25 cellular contexts compared by ENCODE assay signal in genomic region chr4:38452009-38452408, GRCh38.
DNase-seq lines count a peak whose midpoint lies in the region; ATAC-seq and FAIRE-seq lines count a peak whose summit lies in the region.
"Had no signal": no experiment of that assay in that cellular context is flagged by ENCODE, and none has a peak within 500 bp of the region (broad histone marks: within the 10 kb centered on the region; RNA-seq: fewer than 3 reads in every experiment).

No MANE protein-coding gene starts in this region.

- no peak overlapping the region for H3K4me3 Mint-ChIP-seq in activated T-cell treated with anti-CD3 and anti-CD28 coated beads, Interleukin-2, amount 50 U/mL, for 4 hours
- H3K4me3 Mint-ChIP-seq in activated T-cell treated with anti-CD3 and anti-CD28 coated beads, Interleukin-2, amount 50 U/mL, for 24 hours: no peak overlapping the region
- H3K4me3 Mint-ChIP-seq: brain, nephron, T-helper 17 cell had no signal

- H3K27me3 ChIP-seq in small intestine (ENCODE audit: control insufficient read depth in 2 of 2, insufficient read depth in 2 of 2, low read length in 2 of 2): no peaks in the 10 kb centered on the region

- no peak overlapping the region for H3K27ac Mint-ChIP-seq in activated T-cell treated with anti-CD3 and anti-CD28 coated beads, Interleukin-2, amount 50 U/mL, for 24 hours
- H3K27ac Mint-ChIP-seq: brain, T-helper 17 cell had no signal

- H3K36me3 Mint-ChIP-seq in activated T-cell treated with anti-CD3 and anti-CD28 coated beads, Interleukin-2, amount 50 U/mL, for 4 hours (ENCODE audit: insufficient read depth): no peaks in the 10 kb centered on the region
- H3K36me3 Mint-ChIP-seq in activated T-cell treated with anti-CD3 and anti-CD28 coated beads, Interleukin-2, amount 50 U/mL, for 24 hours (ENCODE audit: low read depth): no peaks in the 10 kb centered on the region
- H3K36me3 Mint-ChIP-seq: brain had no signal

- H3K4me1 Mint-ChIP-seq in activated T-cell treated with anti-CD3 and anti-CD28 coated beads, Interleukin-2, amount 50 U/mL, for 4 hours (ENCODE audit: low read depth): peaks cover 46% of the 10 kb centered on the region
- H3K4me1 Mint-ChIP-seq in activated T-cell treated with anti-CD3 and anti-CD28 coated beads, Interleukin-2, amount 50 U/mL, for 24 hours (ENCODE audit: low read depth): peaks cover 60% of the 10 kb centered on the region
- H3K4me1 Mint-ChIP-seq: brain, nephron had no signal

- DNase-seq in activated T-cell treated with anti-CD3 and anti-CD28 coated beads, Interleukin-2, amount 50 U/mL, for 4 hours: no peak
- no peak for DNase-seq in activated T-cell treated with anti-CD3 and anti-CD28 coated beads, Interleukin-2, amount 50 U/mL, for 24 hours
- DNase-seq in small intestine: peak; percentile 7
- no peak for DNase-seq in left cardiac atrium
- no peak for DNase-seq in putamen (ENCODE audit: low spot score)
- DNase-seq: activated gamma-delta T cell; amniotic stem cell; Calu3; cerebellar nuclear complex; dermis blood vessel endothelial cell; DMS79 treated with DMSO at 0.1 percent for 48 hours; GDM1; Right ventricle myocardium superior; stimulated activated naive CD4-positive, alpha-beta T cell; T-helper 17 cell had no signal

- no peaks in the 10 kb centered on the region for H3K9me3 ChIP-seq in small intestine (ENCODE audit: control insufficient read depth, low read depth)

- FAIRE-seq in small intestine (lab: Jason Lieb, UNC): no peak
- FAIRE-seq: A204.1, frontal cortex, H54 had no signal

- peaks cover 0 to 2% of the 10 kb centered on the region in 2 donors for H3K4me1 ChIP-seq in small intestine (ENCODE audit: control insufficient read depth in 2 of 2, insufficient read depth in 1 of 2, low read depth in 1 of 2, low read length in 1 of 2)

- peaks cover 4% of the 10 kb centered on the region for H3K9me3 Mint-ChIP-seq in activated T-cell treated with anti-CD3 and anti-CD28 coated beads, Interleukin-2, amount 50 U/mL, for 4 hours
- H3K9me3 Mint-ChIP-seq in activated T-cell treated with anti-CD3 and anti-CD28 coated beads, Interleukin-2, amount 50 U/mL, for 24 hours: peaks cover 8% of the 10 kb centered on the region

- intact Hi-C loops in left cardiac atrium (cut with DNase I): no loop called here

- H3K36me3 ChIP-seq in small intestine (ENCODE audit: control insufficient read depth in 2 of 2, insufficient read depth in 2 of 2, low read length in 2 of 2): no peaks in the 10 kb centered on the region

- no peak overlapping the region for H3K27ac ChIP-seq in small intestine (ENCODE audit: low read depth in 1 of 2, low read length in 1 of 2)

- peak; percentile 64 to 73 for ATAC-seq in activated T-cell treated with anti-CD3 and anti-CD28 coated beads, Interleukin-2, amount 50 U/mL, for 4 hours
- peak; percentile 39 for ATAC-seq in GM19025 (IDR thresholded peaks at IDR 0.05; ENCODE audit: low read depth, unreplicated experiment)
- peak; percentile 37 for ATAC-seq in HG03469 (IDR thresholded peaks at IDR 0.05; ENCODE audit: unreplicated experiment)
- ATAC-seq in left cardiac atrium: no peak
- no peak for ATAC-seq in GM18520 (IDR thresholded peaks at IDR 0.05; ENCODE audit: unreplicated experiment)
- ATAC-seq: Panc1, T-helper 17 cell had no signal

- H3K4me3 ChIP-seq in small intestine (ENCODE audit: low read depth in 1 of 2, low read length in 2 of 2): no peak overlapping the region
- H3K4me3 ChIP-seq: lung had no signal

- H3K27me3 Mint-ChIP-seq in activated T-cell treated with anti-CD3 and anti-CD28 coated beads, Interleukin-2, amount 50 U/mL, for 4 hours (ENCODE audit: low read depth): peaks cover 6% of the 10 kb centered on the region
- peaks cover 3% of the 10 kb centered on the region for H3K27me3 Mint-ChIP-seq in activated T-cell treated with anti-CD3 and anti-CD28 coated beads, Interleukin-2, amount 50 U/mL, for 24 hours

Comparison
In these comparisons a context has a peak if more than half of its experiments do, and no peak if none do; other contexts are left out.
1. ATAC-seq: peak in activated T-cell treated with anti-CD3 and anti-CD28 coated beads, Interleukin-2, amount 50 U/mL, for 4 hours (2 of 2), GM19025 (single experiment) and HG03469 (single experiment); none in left cardiac atrium (0 of 2) and GM18520 (single experiment).